ENCODE assay signal across 1 cellular context in the genomic region with DNA sequence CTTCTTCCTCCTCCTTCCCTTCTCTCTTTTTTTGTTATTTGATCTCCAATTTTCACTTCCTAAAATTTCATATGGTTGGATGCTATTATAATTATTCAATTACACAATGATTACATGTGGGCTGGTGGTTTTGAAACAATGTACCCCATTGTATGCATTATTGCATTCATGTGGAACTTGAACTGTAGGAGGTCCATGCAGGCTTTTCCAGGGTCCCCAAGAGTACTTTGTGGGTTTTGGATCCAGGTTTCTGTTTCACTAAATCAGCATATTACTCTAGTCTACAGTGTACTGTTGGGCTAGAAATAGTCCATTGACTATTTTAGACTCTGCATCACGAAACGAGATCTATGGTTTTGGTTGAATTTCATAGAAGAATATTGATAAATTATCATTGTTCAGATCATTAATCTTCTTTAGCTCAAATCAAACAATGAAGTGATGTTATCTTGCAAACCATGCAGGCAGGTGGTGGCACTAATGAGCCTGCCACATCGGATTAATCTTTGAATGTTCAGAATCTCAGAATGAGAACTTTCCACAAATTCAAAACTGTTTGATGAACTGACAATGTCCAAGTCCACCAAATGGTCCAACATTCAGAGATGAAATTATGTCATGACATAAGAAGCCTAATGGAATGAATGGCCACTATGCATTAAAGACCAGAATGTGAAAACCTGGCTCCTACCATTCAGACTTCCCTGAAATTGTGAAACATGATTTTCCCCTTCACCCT.
TF ChIP-seq lines count a peak whose summit lies in the region.

No MANE protein-coding gene starts in this region.

TF ChIP-seq in GM12878, 131 proteins besides CTCF, POLR2A, EP300 and RAD21 (continued from another document):
- TF ChIP-seq, protein P1, sequence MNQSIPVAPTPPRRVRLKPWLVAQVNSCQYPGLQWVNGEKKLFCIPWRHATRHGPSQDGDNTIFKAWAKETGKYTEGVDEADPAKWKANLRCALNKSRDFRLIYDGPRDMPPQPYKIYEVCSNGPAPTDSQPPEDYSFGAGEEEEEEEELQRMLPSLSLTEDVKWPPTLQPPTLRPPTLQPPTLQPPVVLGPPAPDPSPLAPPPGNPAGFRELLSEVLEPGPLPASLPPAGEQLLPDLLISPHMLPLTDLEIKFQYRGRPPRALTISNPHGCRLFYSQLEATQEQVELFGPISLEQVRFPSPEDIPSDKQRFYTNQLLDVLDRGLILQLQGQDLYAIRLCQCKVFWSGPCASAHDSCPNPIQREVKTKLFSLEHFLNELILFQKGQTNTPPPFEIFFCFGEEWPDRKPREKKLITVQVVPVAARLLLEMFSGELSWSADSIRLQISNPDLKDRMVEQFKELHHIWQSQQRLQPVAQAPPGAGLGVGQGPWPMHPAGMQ (IDR thresholded peaks at IDR 0.05; ENCODE audit: borderline replicate concordance): no peak
- TF ChIP-seq ATF7 (IDR thresholded peaks at IDR 0.05; ENCODE audit: low read depth): no peak
